9 cellular contexts compared by ENCODE assay signal in the genomic region with DNA sequence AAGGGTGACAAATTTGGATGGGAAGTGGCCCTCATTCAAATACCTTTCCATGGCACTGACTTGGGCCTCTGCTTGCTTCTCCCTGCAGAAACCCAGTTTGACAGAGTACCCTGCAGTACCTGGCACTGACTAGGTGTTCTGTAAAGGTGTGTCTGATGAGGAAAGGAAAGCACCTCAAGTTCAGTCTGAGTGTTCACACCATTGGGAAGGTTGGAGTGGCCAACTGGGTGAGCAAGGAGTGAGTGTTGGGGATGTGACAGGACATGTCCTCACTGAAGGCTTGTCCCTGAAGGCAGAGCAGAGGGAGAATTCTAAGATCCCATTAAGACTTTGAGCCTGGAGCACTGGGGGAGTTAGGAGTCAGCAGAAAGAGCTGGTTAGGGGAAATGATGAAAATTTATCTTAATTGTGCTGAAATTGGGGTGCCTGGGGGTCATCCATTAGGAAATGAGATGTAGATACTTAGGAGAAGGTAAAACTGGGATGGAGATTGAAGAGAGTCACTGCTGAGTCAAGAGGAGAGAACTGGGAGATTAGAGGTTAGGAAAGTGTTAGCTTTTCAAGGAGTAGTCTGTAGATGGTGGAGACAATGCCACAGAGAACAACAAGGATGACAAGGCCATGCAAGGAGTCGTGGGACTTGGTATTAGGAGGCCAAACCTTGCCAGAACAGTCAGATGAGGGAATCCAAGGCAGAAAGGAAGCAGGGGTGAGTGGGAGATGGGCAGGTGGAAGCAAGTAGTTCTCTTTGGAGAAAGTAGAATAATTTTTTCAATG. TPM values are rescaled to one million over a fixed set of nuclear protein-coding genes. Genes with fewer than 3 reads are reported as not detected.
DNase-seq lines count a peak whose midpoint lies in the region; ATAC-seq and TF ChIP-seq lines count a peak whose summit lies in the region.
"Had no signal": no experiment of that assay in that cellular context is flagged by ENCODE, and none has a peak within 500 bp of the region (broad histone marks: within the 10 kb centered on the region; RNA-seq: fewer than 3 reads in every experiment).

No MANE protein-coding gene starts in this region.

- peaks cover 32% of the 10 kb centered on the region for H3K4me1 ChIP-seq in GM23338 (ENCODE audit: insufficient read depth)

- H4K20me1 ChIP-seq in GM23338 (replicated peaks; ENCODE audit: insufficient read depth): peaks cover 70% of the 10 kb centered on the region

- peaks cover 6% of the 10 kb centered on the region; the same call in 1 of the 2 replicates for H3F3A ChIP-seq in GM23338 (replicated peaks; ENCODE audit: low read depth)

- H2AFZ ChIP-seq in GM23338: no peak overlapping the region

- CTCF ChIA-PET in CD4-positive, alpha-beta T cell (lab: Charles Lee): interaction anchor here (0.9 to 1.6 kb wide), 4 partner anchors 10 to 102 kb away, joined by 3 to 4 read pairs (median 3); no protein-coding TSS in a partner anchor

- no peak for TF ChIP-seq CTCF in CD4-positive, alpha-beta T cell (IDR thresholded peaks at IDR 0.05)
- TF ChIP-seq CTCF in GM23338 (conservative IDR thresholded peaks at IDR 0.05; ENCODE audit: low read depth in 2 of 2) (no peak), brain (conservative IDR thresholded peaks at IDR 0.05) (no peak), natural killer cell (IDR thresholded peaks at IDR 0.05) (no peak)

- no peaks in the 10 kb centered on the region for H3K9me2 ChIP-seq in GM23338 (ENCODE audit: insufficient read depth)

- no peaks in the 10 kb centered on the region for H3K27me3 ChIP-seq in CD4-positive, alpha-beta T cell (ENCODE audit: control insufficient read depth, insufficient read depth, low read length)
- H3K27me3 ChIP-seq in GM23338 (ENCODE audit: insufficient read depth): no peaks in the 10 kb centered on the region

- H3K4me3 ChIP-seq in GM23338: no peak overlapping the region
- H3K4me3 ChIP-seq: HAP-1 had no signal

- H3K4me3 Mint-ChIP-seq in CD4-positive, alpha-beta T cell: no peak overlapping the region
- H3K4me3 Mint-ChIP-seq in GM23338 (no peak overlapping the region), brain (peak overlapping the region; percentile 7 to 46 (median 9)), natural killer cell (no peak overlapping the region)

- H3K4me1 Mint-ChIP-seq in CD4-positive, alpha-beta T cell (ENCODE audit: low read depth): peaks cover 72% of the 10 kb centered on the region
- H3K4me1 Mint-ChIP-seq in GM23338: peaks cover 39% of the 10 kb centered on the region
- H3K4me1 Mint-ChIP-seq in brain: peaks cover 92% of the 10 kb centered on the region
- H3K4me1 Mint-ChIP-seq in natural killer cell: peaks cover 32 to 61% of the 10 kb centered on the region in 2 donors

- no peaks in the 10 kb centered on the region for H3K9me3 ChIP-seq in CD4-positive, alpha-beta T cell (ENCODE audit: control insufficient read depth, low read length)
- H3K9me3 ChIP-seq: HAP-1 had no signal

- ATAC-seq in CD4-positive, alpha-beta T cell (ENCODE audit: poor library complexity): no peak
- ATAC-seq in GM23338: no peak
- ATAC-seq in natural killer cell: no peak
- ATAC-seq in GM19455 (IDR thresholded peaks at IDR 0.05; ENCODE audit: unreplicated experiment): no peak
- ATAC-seq in GM18870 (IDR thresholded peaks at IDR 0.05; ENCODE audit: unreplicated experiment): no peak
- ATAC-seq in HG03442 (IDR thresholded peaks at IDR 0.05; ENCODE audit: unreplicated experiment): no peak

- POLR2A ChIA-PET in CD4-positive, alpha-beta T cell (lab: Charles Lee): no interaction called here

- H3K27ac Mint-ChIP-seq in CD4-positive, alpha-beta T cell: peak overlapping the region; percentile 6
- H3K27ac Mint-ChIP-seq in GM23338: peak overlapping the region; percentile 21
- H3K27ac Mint-ChIP-seq in brain: peak overlapping the region; percentile 38 to 95 (median 61)
- H3K27ac Mint-ChIP-seq in natural killer cell: peak overlapping the region; percentile 41 to 56

- H3K79me2 ChIP-seq in GM23338 (replicated peaks; ENCODE audit: insufficient read depth): peaks cover 100% of the 10 kb centered on the region

- no peak overlapping the region for H3K4me2 ChIP-seq in GM23338

- peaks cover 26% of the 10 kb centered on the region for H3K36me3 ChIP-seq in GM23338 (ENCODE audit: insufficient read depth)

- H3K27me3 Mint-ChIP-seq in CD4-positive, alpha-beta T cell: no peaks in the 10 kb centered on the region
- H3K27me3 Mint-ChIP-seq in GM23338 (ENCODE audit: insufficient read depth, low read depth, poor library complexity) (no peaks in the 10 kb centered on the region), brain (peaks cover 7% of the 10 kb centered on the region), natural killer cell (ENCODE audit: low read depth in 2 of 2) (no peaks in the 10 kb centered on the region)

- intact Hi-C loops in CD4-positive, alpha-beta T cell (cut with DNase I, micrococcal nuclease): loop anchor here in 1 of 2 experiments (2.0 kb wide), 1 partner anchor 14 kb away; no protein-coding TSS in a partner anchor
- intact Hi-C loops in natural killer cell (cut with micrococcal nuclease): no loop called here

- no peak overlapping the region for H3K27ac ChIP-seq in CD4-positive, alpha-beta T cell (ENCODE audit: low read depth, low read length)
- peak overlapping the region; percentile 32; the same call in 1 of the 2 replicates for H3K27ac ChIP-seq in GM23338 (ENCODE audit: low read depth)

- peaks cover 27% of the 10 kb centered on the region for H3K36me3 Mint-ChIP-seq in CD4-positive, alpha-beta T cell (ENCODE audit: low read depth)
- H3K36me3 Mint-ChIP-seq in GM23338 (ENCODE audit: low read depth) (peaks cover 56% of the 10 kb centered on the region), brain (peaks cover 80% of the 10 kb centered on the region), natural killer cell (no peaks in the 10 kb centered on the region)

- H3K9me3 Mint-ChIP-seq in CD4-positive, alpha-beta T cell: no peaks in the 10 kb centered on the region
- H3K9me3 Mint-ChIP-seq in GM23338 (no peaks in the 10 kb centered on the region), brain (no peaks in the 10 kb centered on the region), natural killer cell (no peaks in the 10 kb centered on the region)

- no peak for DNase-seq in CD4-positive, alpha-beta T cell
- DNase-seq in GM23338 (ENCODE audit: low spot score) (no peak), natural killer cell (no peak)
- DNase-seq: NCI-H1694 treated with DMSO at 0.1 percent for 48 hours had no signal

TF ChIP-seq in GM23338, 12 proteins besides CTCF, POLR2A, EP300 and RAD21 (continues in another document):
- TF ChIP-seq POLR2AphosphoS5 (IDR thresholded peaks at IDR 0.05; ENCODE audit: low read depth) (no peak), STAT1 (IDR thresholded peaks at IDR 0.05; ENCODE audit: unreplicated experiment) (no peak), NANOG (IDR thresholded peaks at IDR 0.05; ENCODE audit: borderline replicate concordance) (no peak), EZH2phosphoT487 (IDR thresholded peaks at IDR 0.05; ENCODE audit: unreplicated experiment) (no peak), CREB1 (CRISPR knock-in tag; IDR thresholded peaks at IDR 0.05; ENCODE audit: low read depth) (no peak)
- TF ChIP-seq, protein P1, sequence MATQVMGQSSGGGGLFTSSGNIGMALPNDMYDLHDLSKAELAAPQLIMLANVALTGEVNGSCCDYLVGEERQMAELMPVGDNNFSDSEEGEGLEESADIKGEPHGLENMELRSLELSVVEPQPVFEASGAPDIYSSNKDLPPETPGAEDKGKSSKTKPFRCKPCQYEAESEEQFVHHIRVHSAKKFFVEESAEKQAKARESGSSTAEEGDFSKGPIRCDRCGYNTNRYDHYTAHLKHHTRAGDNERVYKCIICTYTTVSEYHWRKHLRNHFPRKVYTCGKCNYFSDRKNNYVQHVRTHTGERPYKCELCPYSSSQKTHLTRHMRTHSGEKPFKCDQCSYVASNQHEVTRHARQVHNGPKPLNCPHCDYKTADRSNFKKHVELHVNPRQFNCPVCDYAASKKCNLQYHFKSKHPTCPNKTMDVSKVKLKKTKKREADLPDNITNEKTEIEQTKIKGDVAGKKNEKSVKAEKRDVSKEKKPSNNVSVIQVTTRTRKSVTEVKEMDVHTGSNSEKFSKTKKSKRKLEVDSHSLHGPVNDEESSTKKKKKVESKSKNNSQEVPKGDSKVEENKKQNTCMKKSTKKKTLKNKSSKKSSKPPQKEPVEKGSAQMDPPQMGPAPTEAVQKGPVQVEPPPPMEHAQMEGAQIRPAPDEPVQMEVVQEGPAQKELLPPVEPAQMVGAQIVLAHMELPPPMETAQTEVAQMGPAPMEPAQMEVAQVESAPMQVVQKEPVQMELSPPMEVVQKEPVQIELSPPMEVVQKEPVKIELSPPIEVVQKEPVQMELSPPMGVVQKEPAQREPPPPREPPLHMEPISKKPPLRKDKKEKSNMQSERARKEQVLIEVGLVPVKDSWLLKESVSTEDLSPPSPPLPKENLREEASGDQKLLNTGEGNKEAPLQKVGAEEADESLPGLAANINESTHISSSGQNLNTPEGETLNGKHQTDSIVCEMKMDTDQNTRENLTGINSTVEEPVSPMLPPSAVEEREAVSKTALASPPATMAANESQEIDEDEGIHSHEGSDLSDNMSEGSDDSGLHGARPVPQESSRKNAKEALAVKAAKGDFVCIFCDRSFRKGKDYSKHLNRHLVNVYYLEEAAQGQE (IDR thresholded peaks at IDR 0.05; ENCODE audit: unreplicated experiment): no peak
- TF ChIP-seq, protein P2, sequence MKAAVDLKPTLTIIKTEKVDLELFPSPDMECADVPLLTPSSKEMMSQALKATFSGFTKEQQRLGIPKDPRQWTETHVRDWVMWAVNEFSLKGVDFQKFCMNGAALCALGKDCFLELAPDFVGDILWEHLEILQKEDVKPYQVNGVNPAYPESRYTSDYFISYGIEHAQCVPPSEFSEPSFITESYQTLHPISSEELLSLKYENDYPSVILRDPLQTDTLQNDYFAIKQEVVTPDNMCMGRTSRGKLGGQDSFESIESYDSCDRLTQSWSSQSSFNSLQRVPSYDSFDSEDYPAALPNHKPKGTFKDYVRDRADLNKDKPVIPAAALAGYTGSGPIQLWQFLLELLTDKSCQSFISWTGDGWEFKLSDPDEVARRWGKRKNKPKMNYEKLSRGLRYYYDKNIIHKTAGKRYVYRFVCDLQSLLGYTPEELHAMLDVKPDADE (IDR thresholded peaks at IDR 0.05): no peak

RNA-seq across cellular contexts. Expression of gene SREBF2, which starts 6.1 kb away (rescaled TPM):
- 10 to 100 TPM; 67.2 to 69.9 TPM for total RNA-seq in CD4-positive, alpha-beta T cell
- total RNA-seq in GM23338 (2014; rRNA removed; shearing (Covaris generic)): 147 and 163 TPM in 2 replicates
- 48.7 and 49.8 TPM in 2 replicates for polyA plus RNA-seq in GM23338 (2016; fragmentation: Nextera tagmentation; extraction: Ambion mirVana)
- polyA plus RNA-seq in brain (ENCODE audit: insufficient read depth, low read depth, low replicate concordance): 115 TPM
- 100 to 1,000 TPM; 101 to 106 (median 105) TPM for total RNA-seq in natural killer cell

RNA-seq across cellular contexts. Expression of gene CCDC134, which starts 38.6 kb away (rescaled TPM):
- 10 to 100 TPM; 14.1 to 16.2 TPM for total RNA-seq in CD4-positive, alpha-beta T cell
- total RNA-seq in GM23338 (2014; rRNA removed; shearing (Covaris generic)): 21.0 and 24.5 TPM in 2 replicates
- polyA plus RNA-seq in GM23338 (2016; fragmentation: Nextera tagmentation; extraction: Ambion mirVana) (2.7 and 4.2 TPM in 2 replicates), brain (ENCODE audit: insufficient read depth, low read depth, low replicate concordance) (3.7 TPM)
- 10 to 100 TPM; 16.4 to 22.1 (median 16.7) TPM for total RNA-seq in natural killer cell

Comparison
In these comparisons a context has a peak if more than half of its experiments do, and no peak if none do; other contexts are left out.
1. H3K27ac Mint-ChIP-seq: peak in every context shown above with its lines; median percentile 61 in brain; 48 in natural killer cell; 21 in GM23338; 6 in CD4-positive, alpha-beta T cell.
2. H3K4me3 Mint-ChIP-seq: peak in brain (5 of 5); none in CD4-positive, alpha-beta T cell (single experiment), GM23338 (single experiment) and natural killer cell (single experiment).